ENCODE assay signal across 20 cellular contexts in genomic region chr17:69729937-69730336, GRCh38.
DNase-seq lines count a peak whose midpoint lies in the region; TF ChIP-seq lines count a peak whose summit lies in the region.
"Had no signal": no experiment of that assay in that cellular context is flagged by ENCODE, and none has a peak within 500 bp of the region (broad histone marks: within the 10 kb centered on the region; RNA-seq: fewer than 3 reads in every experiment).

No MANE protein-coding gene starts in this region.

- 0 out of 2 replicates have a peak overlapping the region, but pooled peaks have one; percentile 7 for H3K27ac ChIP-seq in ACC112 (ENCODE audit: low read depth, low read length)
- H3K27ac ChIP-seq: gastroesophageal sphincter, ovary had no signal

- H3K4me3 ChIP-seq in ACC112 (ENCODE audit: low read depth, low read length) (no peak overlapping the region), adipocyte (ENCODE audit: low read length) (no peak overlapping the region), fibroblast of mammary gland (ENCODE audit: control insufficient read depth, low read depth, low read length) (no peak overlapping the region)
- H3K4me3 ChIP-seq: gastroesophageal sphincter, ovary had no signal

- peak; percentile 80 for DNase-seq in HCEC 1CT
- DNase-seq in adipocyte (ENCODE audit: low read depth) = peak; percentile 62
- peak; percentile 58 for DNase-seq in fibroblast of mammary gland (ENCODE audit: low read depth)
- DNase-seq in OCI-M1 (lab: John Stamatoyannopoulos, UW) = no peak
- no peak for DNase-seq in NCI-H446 treated with DMSO at 0.1 percent for 48 hours (lab: John Stamatoyannopoulos, UW)
- no peak for DNase-seq in NCI-H187 (lab: John Stamatoyannopoulos, UW)
- no peak for DNase-seq in Kasumi-1 (lab: John Stamatoyannopoulos, UW)
- DNase-seq: activated CD4-positive, alpha-beta T cell treated with anti-CD3 and anti-CD28 coated beads, Interleukin-2, amount 10 ng/mL, durations not matched to agents 24 days and 14 days; activated naive CD8-positive, alpha-beta T cell treated with anti-CD3 and anti-CD28 coated beads, Interleukin-2, amount 10 ng/mL, durations not matched to agents 7 days and 5 days; activated T-cell treated with anti-CD3 and anti-CD28 coated beads, Interleukin-2, amount 50 U/mL, for 24 hours; CD8-positive, alpha-beta memory T cell; cerebellar nuclear complex; DND-41; endodermal cell; NCI-H1092 treated with DMSO at 0.1 percent for 48 hours; NCI-H69; ovary; stimulated activated CD4-positive, alpha-beta T cell treated with anti-CD3 and anti-CD28 coated beads, Interleukin-2, amount 100 ng/mL, for 48 hours had no signal

- H3K36me3 ChIP-seq in ACC112 (ENCODE audit: insufficient read depth, low read length) = no peaks in the 10 kb centered on the region
- no peaks in the 10 kb centered on the region for H3K36me3 ChIP-seq in adipocyte (ENCODE audit: control insufficient read depth, insufficient read depth, low read length, severe bottlenecking)
- H3K36me3 ChIP-seq: gastroesophageal sphincter, ovary had no signal

- H3K27me3 ChIP-seq in ACC112 (ENCODE audit: insufficient read depth, low read length) = no peaks in the 10 kb centered on the region
- H3K27me3 ChIP-seq in adipocyte (replicated peaks; ENCODE audit: control insufficient read depth, insufficient read depth, low read length) = no peaks in the 10 kb centered on the region
- H3K27me3 ChIP-seq: gastroesophageal sphincter, ovary had no signal

- no peak for TF ChIP-seq CTCF in fibroblast of mammary gland (conservative IDR thresholded peaks at IDR 0.05; ENCODE audit: control insufficient read depth, insufficient read depth, low read depth, low read length)

- no peaks in the 10 kb centered on the region for H3K79me2 ChIP-seq in ACC112 (ENCODE audit: control insufficient read depth, insufficient read depth, low read length, unreplicated experiment)

- no peak overlapping the region for H3K9ac ChIP-seq in adipocyte (ENCODE audit: low read length)

- peaks cover 32% of the 10 kb centered on the region for H3K4me1 ChIP-seq in ACC112 (ENCODE audit: control insufficient read depth, insufficient read depth, low read length, unreplicated experiment)
- H3K4me1 ChIP-seq in adipocyte (ENCODE audit: control insufficient read depth, insufficient read depth, low read length) = peaks cover 34% of the 10 kb centered on the region

- H3K9me3 ChIP-seq in adipocyte (ENCODE audit: control insufficient read depth, low read length) = no peaks in the 10 kb centered on the region
- H3K9me3 ChIP-seq: gastroesophageal sphincter, ovary had no signal

- H2AFZ ChIP-seq in ACC112 (ENCODE audit: low read length, unreplicated experiment) = no peak overlapping the region

Comparison
In these comparisons a context has a peak if more than half of its experiments do, and no peak if none do; other contexts are left out.
1. DNase-seq: peak in HCEC 1CT (single experiment), adipocyte (single experiment) and fibroblast of mammary gland (single experiment); none in OCI-M1 (single experiment), NCI-H446 treated with DMSO at 0.1 percent for 48 hours (single experiment), NCI-H187 (0 of 2) and Kasumi-1 (0 of 2).